ENCODE assay signal across 9 cellular contexts in the genomic region with DNA sequence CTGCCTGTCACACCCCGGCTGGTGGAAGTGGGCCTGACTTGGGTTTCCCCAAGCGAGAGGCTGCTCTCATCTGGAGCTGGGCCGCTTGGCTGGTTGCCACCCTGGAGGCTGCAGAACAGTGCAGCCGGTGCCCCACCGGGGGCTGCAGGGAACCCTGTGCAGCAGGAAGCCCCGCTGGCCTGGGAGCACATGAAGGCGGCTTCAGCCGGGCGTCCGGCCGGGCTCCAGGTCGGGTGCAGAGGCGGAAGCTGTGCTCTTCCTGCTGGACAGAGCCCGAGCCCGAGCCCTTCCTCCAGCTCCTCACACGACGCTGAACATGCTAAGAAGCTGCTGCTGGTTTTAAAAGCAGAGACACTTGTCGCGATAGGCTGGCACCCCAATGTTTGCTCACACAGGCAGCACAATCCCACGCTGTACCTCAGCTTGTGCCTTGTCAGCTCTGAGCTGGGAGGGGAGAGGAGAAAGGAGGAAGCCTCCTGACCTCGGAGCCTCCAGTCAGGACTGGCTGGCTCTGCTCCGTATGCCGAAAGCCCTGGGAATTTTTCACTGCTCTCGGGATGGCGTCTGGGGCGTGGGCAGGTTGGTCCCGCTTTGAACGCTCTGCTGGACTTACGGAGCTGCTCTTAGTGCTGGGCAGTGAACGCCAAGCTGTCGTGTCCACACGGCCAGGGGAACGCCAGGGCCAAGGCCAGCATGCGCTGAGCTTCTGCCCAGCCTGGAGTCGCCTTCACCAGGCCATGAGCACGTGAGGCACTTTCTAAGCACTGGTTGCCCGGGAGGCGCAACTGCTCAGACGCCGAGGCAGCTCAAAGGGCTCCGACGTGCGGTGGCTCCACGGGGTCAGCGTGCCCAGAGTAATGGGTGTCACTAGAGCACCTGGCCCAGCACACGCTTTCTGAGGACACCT. TPM values are rescaled to one million over a fixed set of nuclear protein-coding genes. Genes with fewer than 3 reads are reported as not detected.
DNase-seq lines count a peak whose midpoint lies in the region; ATAC-seq, FAIRE-seq and TF ChIP-seq lines count a peak whose summit lies in the region.
"Had no signal": no experiment of that assay in that cellular context is flagged by ENCODE, and none has a peak within 500 bp of the region (broad histone marks: within the 10 kb centered on the region; RNA-seq: fewer than 3 reads in every experiment).

No MANE protein-coding gene starts in this region.

- intact Hi-C loops in HepG2 (cut with micrococcal nuclease; ENCODE audit: unreplicated experiment) (no loop called here), aorta (cut with DNase I) (no loop called here)

- no peaks in the 10 kb centered on the region for H3K9me3 Mint-ChIP-seq in activated naive CD8-positive, alpha-beta T cell treated with anti-CD3 and anti-CD28 coated beads for 36 hours
- H3K9me3 Mint-ChIP-seq in activated naive CD8-positive, alpha-beta T cell treated with anti-CD3 and anti-CD28 coated beads, Interleukin-2, amount 50 U/mL, for 24 hours: no peaks in the 10 kb centered on the region

- BruUV-seq in HepG2 (replicated peaks; lab: Mats Ljungman, UMichigan): no TSS peak

- no peak overlapping the region for H3K9ac ChIP-seq in HepG2 (ENCODE audit: insufficient read depth, low read depth, low read length)

- H3K4me3 Mint-ChIP-seq in activated naive CD8-positive, alpha-beta T cell treated with anti-CD3 and anti-CD28 coated beads for 36 hours: peak overlapping the region; percentile 7
- H3K4me3 Mint-ChIP-seq in activated naive CD8-positive, alpha-beta T cell treated with anti-CD3 and anti-CD28 coated beads, Interleukin-2, amount 50 U/mL, for 24 hours: no peak overlapping the region

- H3K27ac Mint-ChIP-seq in activated naive CD8-positive, alpha-beta T cell treated with anti-CD3 and anti-CD28 coated beads for 36 hours: peak overlapping the region; percentile 51
- H3K27ac Mint-ChIP-seq in activated naive CD8-positive, alpha-beta T cell treated with anti-CD3 and anti-CD28 coated beads, Interleukin-2, amount 50 U/mL, for 24 hours: no peak overlapping the region

- H4K20me1 ChIP-seq in HepG2 (ENCODE audit: insufficient read depth, low read length): no peaks in the 10 kb centered on the region

- in situ Hi-C loops in HepG2 (cut with HindIII; ENCODE audit: extremely low pct_ligation_motif_present, low pct_unique_long_range_greater_than_20kb): no loop called here

- H3K27me3 ChIP-seq in HepG2 (ENCODE audit: control insufficient read depth in 1 of 2, insufficient read depth in 2 of 2, low read length in 2 of 2) (no peaks in the 10 kb centered on the region), aorta (ENCODE audit: control insufficient read depth in 1 of 2, insufficient read depth in 2 of 2, low read length in 1 of 2) (no peaks in the 10 kb centered on the region)
- H3K27me3 ChIP-seq: testis had no signal

- POLR2A ChIA-PET in HepG2 (lab: Yijun Ruan, JAX): no interaction called here

- H3K4me1 Mint-ChIP-seq in activated naive CD8-positive, alpha-beta T cell treated with anti-CD3 and anti-CD28 coated beads for 36 hours: peaks cover 45% of the 10 kb centered on the region
- H3K4me1 Mint-ChIP-seq in activated naive CD8-positive, alpha-beta T cell treated with anti-CD3 and anti-CD28 coated beads, Interleukin-2, amount 50 U/mL, for 24 hours: peaks cover 38% of the 10 kb centered on the region

- no peak for TF ChIP-seq CTCF in HepG2 (CRISPR knock-in tag; IDR thresholded peaks at IDR 0.05)

- CTCF ChIA-PET in HepG2 (lab: Yijun Ruan, JAX; ENCODE audit: low intra/inter-chr PET ratio, low total read pairs): no interaction called here

- no peaks in the 10 kb centered on the region for H3K27me3 Mint-ChIP-seq in activated naive CD8-positive, alpha-beta T cell treated with anti-CD3 and anti-CD28 coated beads for 36 hours
- H3K27me3 Mint-ChIP-seq in activated naive CD8-positive, alpha-beta T cell treated with anti-CD3 and anti-CD28 coated beads, Interleukin-2, amount 50 U/mL, for 24 hours: no peaks in the 10 kb centered on the region

- H3K36me3 Mint-ChIP-seq in activated naive CD8-positive, alpha-beta T cell treated with anti-CD3 and anti-CD28 coated beads for 36 hours: peaks cover 5% of the 10 kb centered on the region
- H3K36me3 Mint-ChIP-seq in activated naive CD8-positive, alpha-beta T cell treated with anti-CD3 and anti-CD28 coated beads, Interleukin-2, amount 50 U/mL, for 24 hours (ENCODE audit: low read depth): peaks cover 4% of the 10 kb centered on the region

- H3K9me3 ChIP-seq in HepG2 (ENCODE audit: low read length) (no peaks in the 10 kb centered on the region), aorta (ENCODE audit: control insufficient read depth, low read length) (no peaks in the 10 kb centered on the region)
- H3K9me3 ChIP-seq: testis had no signal

- H3K36me3 ChIP-seq in HepG2 (replicated peaks in 1 of 2; ENCODE audit: control insufficient read depth in 1 of 2, insufficient read depth in 2 of 2, low read length in 2 of 2): no peaks in the 10 kb centered on the region
- no peaks in the 10 kb centered on the region for H3K36me3 ChIP-seq in aorta (ENCODE audit: control insufficient read depth in 1 of 2, insufficient read depth in 2 of 2, low read length in 1 of 2)

- H3K4me3 ChIP-seq in HepG2 (replicated peaks in 1 of 3; ENCODE audit: insufficient read depth in 1 of 3, low read depth in 2 of 3, low read length in 3 of 3) (no peak overlapping the region), aorta (ENCODE audit: low read length in 2 of 2) (no peak overlapping the region)
- H3K4me3 ChIP-seq: testis had no signal

- 74% methylated on average over 23 of the region's 46 CpGs for WGBS in HepG2 (ENCODE audit: low lambda C conversion rate)
- 25 to 31% methylated on average over 42 to 46 of the region's 46 CpGs for WGBS in aorta, 2 donors

- DNase-seq in activated naive CD8-positive, alpha-beta T cell treated with anti-CD3 and anti-CD28 coated beads for 36 hours: no peak
- DNase-seq in activated naive CD8-positive, alpha-beta T cell treated with anti-CD3 and anti-CD28 coated beads, Interleukin-2, amount 50 U/mL, for 24 hours: no peak
- DNase-seq in cerebellar nuclear complex (lab: John Stamatoyannopoulos, UW) (peak; percentile 32 to 44), HepG2 (ENCODE audit: low spot score) (no peak), aorta (peak; percentile 80 to 90), frontal cortex (ENCODE audit: low spot score in 2 of 2) (no peak), T-helper 1 cell (no peak)
- DNase-seq: testis had no signal

- no peak for FAIRE-seq in HepG2 (lab: Jason Lieb, UNC)
- no peak for FAIRE-seq in frontal cortex (lab: Jason Lieb, UNC)

- no peaks in the 10 kb centered on the region for H3K79me2 ChIP-seq in HepG2 (ENCODE audit: insufficient read depth, low read length)

- no peak for TF ChIP-seq RAD21 in HepG2 (CRISPR knock-in tag; IDR thresholded peaks at IDR 0.05)

- H3K27ac ChIP-seq in HepG2 (ENCODE audit: extremely low read length, insufficient read depth, low read length) (no peak overlapping the region), aorta (ENCODE audit: low read depth in 1 of 2, low read length in 2 of 2) (peak overlapping the region in 1 of 2 donors; percentile 91)
- H3K27ac ChIP-seq: testis had no signal

- no peak for TF ChIP-seq EP300 in HepG2 (IDR thresholded peaks at IDR 0.05; ENCODE audit: low read depth in 2 of 2, low read length in 2 of 2)
- no peak for TF ChIP-seq EP300 in HepG2 (CRISPR knock-in tag; IDR thresholded peaks at IDR 0.05; ENCODE audit: borderline replicate concordance)

- TF ChIP-seq POLR2A in HepG2 (IDR thresholded peaks at IDR 0.05; ENCODE audit: insufficient read depth in 1 of 2, low read depth in 2 of 2, low read length in 2 of 2): no peak

- H3K4me1 ChIP-seq in HepG2 (ENCODE audit: insufficient read depth, low read length) (0 out of 2 replicates have a peak, but pooled peaks cover 9% of the 10 kb centered on the region), aorta (ENCODE audit: control insufficient read depth in 1 of 2, insufficient read depth in 2 of 2, low read length in 2 of 2) (peaks cover 4 to 8% of the 10 kb centered on the region in 2 donors)

- no peak for ATAC-seq in activated naive CD8-positive, alpha-beta T cell treated with anti-CD3 and anti-CD28 coated beads, Interleukin-2, amount 50 U/mL, for 24 hours
- no peak; the same call in 2 of the 3 replicates for ATAC-seq in HepG2
- peak; percentile 24 for ATAC-seq in aorta (ENCODE audit: low FRiP score)
- ATAC-seq in HG03039 (IDR thresholded peaks at IDR 0.05; ENCODE audit: unreplicated experiment): no peak

- no peak overlapping the region for H2AFZ ChIP-seq in HepG2 (ENCODE audit: low read length)

- H3K4me2 ChIP-seq in HepG2 (ENCODE audit: low read depth, low read length): no peak overlapping the region

RNA-seq across cellular contexts. Expression of a gene that starts 8.8 kb away (rescaled TPM):
- total RNA-seq in activated naive CD8-positive, alpha-beta T cell treated with anti-CD3 and anti-CD28 coated beads for 36 hours: 1 to 10 TPM; 9.7 to 9.9 TPM
- total RNA-seq in HepG2 (2016; rRNA removed; fragmentation: Illumina TruSeq; extraction: Trizol): 2.5 and 3.9 TPM in 2 replicates
- total RNA-seq in HepG2 (2016; cell fraction: cytosol; rRNA removed; fragmentation: Illumina TruSeq; extraction: Trizol; ENCODE audit: low read depth): 0.71 TPM in 2 replicates
- 2.2 and 3.5 TPM in 2 replicates for total RNA-seq in HepG2 (2016; cell fraction: insoluble cytoplasmic fraction; rRNA removed; fragmentation: Illumina TruSeq; extraction: Trizol)
- 2.5 and 3.2 TPM in 2 replicates for total RNA-seq in HepG2 (2016; cell fraction: membrane; rRNA removed; fragmentation: Illumina TruSeq; extraction: Trizol)
- total RNA-seq in HepG2 (2016; cell fraction: nucleus; rRNA removed; fragmentation: Illumina TruSeq; extraction: Trizol): 4.4 and 5.2 TPM in 2 replicates
- polyA plus RNA-seq in HepG2 (2011; rRNA removed): 1.1 and 1.4 TPM in 2 replicates
- polyA plus RNA-seq in HepG2 (2011; cell fraction: cytosol; rRNA removed): 1.0 and 1.1 TPM in 2 replicates
- 3.4 and 3.9 TPM in 2 replicates for polyA plus RNA-seq in HepG2 (2011; cell fraction: nucleus; rRNA removed)
- 2.0 and 2.1 TPM in 2 replicates for polyA plus RNA-seq in HepG2 (2012)
- polyA plus RNA-seq in HepG2 (2016; cell fraction: cytosol; fragmentation: Illumina TruSeq; extraction: Trizol; ENCODE audit: low read depth): 0.42 and 0.75 TPM in 2 replicates
- polyA plus RNA-seq in HepG2 (2016; cell fraction: insoluble cytoplasmic fraction; fragmentation: Illumina TruSeq; extraction: Trizol; ENCODE audit: low read depth): 2.5 and 3.0 TPM in 2 replicates
- 1.6 and 1.9 TPM in 2 replicates for polyA plus RNA-seq in HepG2 (2016; cell fraction: membrane; fragmentation: Illumina TruSeq; extraction: Trizol; ENCODE audit: low read depth)
- 8.0 and 8.4 TPM in 2 replicates for polyA plus RNA-seq in HepG2 (2016; cell fraction: nucleus; fragmentation: Illumina TruSeq; extraction: Trizol; ENCODE audit: insufficient read depth, low read depth)
- 0.37 and 4.7 TPM in 2 replicates for polyA minus RNA-seq in HepG2 (2011; rRNA and poly(A)+ RNA removed; ENCODE audit: low replicate concordance)
- 1.1 and 1.7 TPM in 2 replicates for polyA minus RNA-seq in HepG2 (2011; cell fraction: cytosol; rRNA and poly(A)+ RNA removed)
- polyA minus RNA-seq in HepG2 (2011; cell fraction: nucleus; rRNA and poly(A)+ RNA removed): 2.4 and 2.6 TPM in 2 replicates
- 1 to 10 TPM in 1 of 2 donors, under 1 TPM in 1; 0.90 to 1.0 TPM for total RNA-seq in aorta
- polyA plus RNA-seq in aorta: under 1 TPM; under 0.01 to 0.43 TPM
- total RNA-seq in frontal cortex: 271 TPM

RNA-seq across cellular contexts. Expression of a gene that starts 51.3 kb away (rescaled TPM):
- total RNA-seq in activated naive CD8-positive, alpha-beta T cell treated with anti-CD3 and anti-CD28 coated beads for 36 hours: 100 to 1,000 TPM; 147 to 157 TPM
- total RNA-seq in HepG2 (2016; rRNA removed; fragmentation: Illumina TruSeq; extraction: Trizol): 152 and 233 TPM in 2 replicates
- 29.1 and 33.4 TPM in 2 replicates for total RNA-seq in HepG2 (2016; cell fraction: cytosol; rRNA removed; fragmentation: Illumina TruSeq; extraction: Trizol; ENCODE audit: low read depth)
- 171 and 231 TPM in 2 replicates for total RNA-seq in HepG2 (2016; cell fraction: insoluble cytoplasmic fraction; rRNA removed; fragmentation: Illumina TruSeq; extraction: Trizol)
- total RNA-seq in HepG2 (2016; cell fraction: membrane; rRNA removed; fragmentation: Illumina TruSeq; extraction: Trizol): 55.8 and 64.2 TPM in 2 replicates
- 97.0 and 99.3 TPM in 2 replicates for total RNA-seq in HepG2 (2016; cell fraction: nucleus; rRNA removed; fragmentation: Illumina TruSeq; extraction: Trizol)
- polyA plus RNA-seq in HepG2 (2011; rRNA removed): 64.2 and 69.8 TPM in 2 replicates
- polyA plus RNA-seq in HepG2 (2011; cell fraction: cytosol; rRNA removed): 43.9 and 49.0 TPM in 2 replicates
- 28.9 and 39.9 TPM in 2 replicates for polyA plus RNA-seq in HepG2 (2011; cell fraction: nucleus; rRNA removed)
- polyA plus RNA-seq in HepG2 (2012): 87.5 and 91.8 TPM in 2 replicates
- 21.5 TPM in 2 replicates for polyA plus RNA-seq in HepG2 (2016; cell fraction: cytosol; fragmentation: Illumina TruSeq; extraction: Trizol; ENCODE audit: low read depth)
- 239 and 241 TPM in 2 replicates for polyA plus RNA-seq in HepG2 (2016; cell fraction: insoluble cytoplasmic fraction; fragmentation: Illumina TruSeq; extraction: Trizol; ENCODE audit: low read depth)
- polyA plus RNA-seq in HepG2 (2016; cell fraction: membrane; fragmentation: Illumina TruSeq; extraction: Trizol; ENCODE audit: low read depth): 30.8 and 34.3 TPM in 2 replicates
- 123 and 137 TPM in 2 replicates for polyA plus RNA-seq in HepG2 (2016; cell fraction: nucleus; fragmentation: Illumina TruSeq; extraction: Trizol; ENCODE audit: insufficient read depth, low read depth)
- 77.9 and 189 TPM in 2 replicates for polyA minus RNA-seq in HepG2 (2011; rRNA and poly(A)+ RNA removed; ENCODE audit: low replicate concordance)
- 61.4 and 62.0 TPM in 2 replicates for polyA minus RNA-seq in HepG2 (2011; cell fraction: cytosol; rRNA and poly(A)+ RNA removed)
- 91.0 and 95.6 TPM in 2 replicates for polyA minus RNA-seq in HepG2 (2011; cell fraction: nucleus; rRNA and poly(A)+ RNA removed)
- total RNA-seq in aorta: 10 to 100 TPM; 59.6 to 64.1 TPM
- polyA plus RNA-seq in aorta: 10 to 100 TPM; 17.4 to 47.2 TPM
- total RNA-seq in frontal cortex: 83.2 TPM

Comparison
In these comparisons a context has a peak if more than half of its experiments do, and no peak if none do; other contexts are left out.
1. DNase-seq: peak in cerebellar nuclear complex (2 of 2) and aorta (2 of 2); none in activated naive CD8-positive, alpha-beta T cell treated with anti-CD3 and anti-CD28 coated beads for 36 hours (single experiment), activated naive CD8-positive, alpha-beta T cell treated with anti-CD3 and anti-CD28 coated beads, Interleukin-2, amount 50 U/mL, for 24 hours (single experiment), HepG2 (single experiment), frontal cortex (0 of 2) and T-helper 1 cell (0 of 5).
2. RNA of a gene that starts 8.8 kb away (total RNA-seq): 271 TPM in frontal cortex (single experiment); 9.7 to 9.9 TPM in activated naive CD8-positive, alpha-beta T cell treated with anti-CD3 and anti-CD28 coated beads for 36 hours, 0.71 to 5.2 TPM in HepG2 and 0.90 to 1.0 TPM in aorta; every median in the first group is over 10 times any median in the second.